Comparison of ENCODE assay signal across 8 cellular contexts in genomic region chr17:48074322-48075054, GRCh38. TPM values are rescaled to one million over a fixed set of nuclear protein-coding genes. Genes with fewer than 3 reads are reported as not detected.
A peak's percentile ranks its signal among the peaks of the same experiment; 100 is the strongest.
DNase-seq lines count a peak whose midpoint lies in the region; ATAC-seq and TF ChIP-seq lines count a peak whose summit lies in the region.

No MANE protein-coding gene starts in this region.

- H3K27ac ChIP-seq in cardiac muscle cell = peak overlapping the region; percentile 30

- no peaks in the 10 kb centered on the region for H3K4me1 Mint-ChIP-seq in stimulated activated memory B cell treated with anti-CD40 and anti-IgM and Interleukin-4, amounts not matched to agents 10 μg/mL and 1 μg/mL and 100 μg/mL, for 72 hours

- H3K9me3 ChIP-seq in cardiac muscle cell (ENCODE audit: low read depth) = no peaks in the 10 kb centered on the region

- H3K4me1 ChIP-seq in cardiac muscle cell (ENCODE audit: low read depth) = no peaks in the 10 kb centered on the region

- H3K9me3 Mint-ChIP-seq in activated naive CD4-positive, alpha-beta T cell treated with anti-CD3 and anti-CD28 coated beads, Interleukin-2, amount 50 U/mL, for 72 hours = no peaks in the 10 kb centered on the region
- H3K9me3 Mint-ChIP-seq in stimulated activated memory B cell treated with anti-CD40 and anti-IgM and Interleukin-4, amounts not matched to agents 10 μg/mL and 1 μg/mL and 100 μg/mL, for 72 hours = no peaks in the 10 kb centered on the region

- TF ChIP-seq CTCF in cardiac muscle cell (IDR thresholded peaks at IDR 0.05; ENCODE audit: low read depth, low read length) = peak; percentile 82

- no peaks in the 10 kb centered on the region for H3K27me3 ChIP-seq in cardiac muscle cell

- DNase-seq in DMS79 treated with DMSO at 0.1 percent for 48 hours (lab: John Stamatoyannopoulos, UW) = peak; percentile 48
- peak; percentile 56 for DNase-seq in LoVo (ENCODE audit: low spot score)
- DNase-seq in SKM-1 treated with dmso at 0.1 percent for 144 hours (lab: John Stamatoyannopoulos, UW; ENCODE audit: unreplicated experiment) = peak; percentile 47
- DNase-seq in activated naive CD4-positive, alpha-beta T cell treated with anti-CD3 and anti-CD28 coated beads, Interleukin-2, amount 50 U/mL, for 72 hours (ENCODE audit: low spot score in 2 of 2) = peak in 1 of 2 donors; percentile 76
- DNase-seq in cardiac muscle cell (ENCODE audit: low read depth in 1 of 2, low spot score in 1 of 2) = peak; percentile 73 to 87
- peak; percentile 51 for DNase-seq in pulmonary artery endothelial cell (ENCODE audit: low read depth, low spot score)

- H3K36me3 ChIP-seq in cardiac muscle cell = peaks cover 48% of the 10 kb centered on the region

- H3K4me3 ChIP-seq in cardiac muscle cell = no peak overlapping the region

- no peaks in the 10 kb centered on the region for H3K27me3 Mint-ChIP-seq in stimulated activated memory B cell treated with anti-CD40 and anti-IgM and Interleukin-4, amounts not matched to agents 10 μg/mL and 1 μg/mL and 100 μg/mL, for 72 hours

- H3K36me3 Mint-ChIP-seq in activated naive CD4-positive, alpha-beta T cell treated with anti-CD3 and anti-CD28 coated beads, Interleukin-2, amount 50 U/mL, for 72 hours = no peaks in the 10 kb centered on the region
- peaks cover 21% of the 10 kb centered on the region for H3K36me3 Mint-ChIP-seq in stimulated activated memory B cell treated with anti-CD40 and anti-IgM and Interleukin-4, amounts not matched to agents 10 μg/mL and 1 μg/mL and 100 μg/mL, for 72 hours

- no peak overlapping the region for H3K4me3 Mint-ChIP-seq in stimulated activated memory B cell treated with anti-CD40 and anti-IgM and Interleukin-4, amounts not matched to agents 10 μg/mL and 1 μg/mL and 100 μg/mL, for 72 hours

- no peak overlapping the region for H3K27ac Mint-ChIP-seq in activated naive CD4-positive, alpha-beta T cell treated with anti-CD3 and anti-CD28 coated beads, Interleukin-2, amount 50 U/mL, for 72 hours
- H3K27ac Mint-ChIP-seq in stimulated activated memory B cell treated with anti-CD40 and anti-IgM and Interleukin-4, amounts not matched to agents 10 μg/mL and 1 μg/mL and 100 μg/mL, for 72 hours = no peak overlapping the region

- peak; percentile 71 to 76 for ATAC-seq in activated naive CD4-positive, alpha-beta T cell treated with anti-CD3 and anti-CD28 coated beads, Interleukin-2, amount 50 U/mL, for 72 hours
- no peak for ATAC-seq in GM19351 (IDR thresholded peaks at IDR 0.05; ENCODE audit: unreplicated experiment)
- no peak for ATAC-seq in stimulated activated memory B cell treated with anti-CD40 and anti-IgM and Interleukin-4, amounts not matched to agents 10 μg/mL and 1 μg/mL and 100 μg/mL, for 72 hours

RNA-seq across cellular contexts. Expression of gene NFE2L1, which starts 26.3 kb away (rescaled TPM):
- 10 to 100 TPM; 81.9 to 92.5 TPM for total RNA-seq in activated naive CD4-positive, alpha-beta T cell treated with anti-CD3 and anti-CD28 coated beads, Interleukin-2, amount 50 U/mL, for 72 hours
- total RNA-seq in cardiac muscle cell (96.4 and 122 TPM in 2 replicates), pulmonary artery endothelial cell (105 and 121 TPM in 2 replicates)
- polyA plus RNA-seq in cardiac muscle cell = 56.0 and 56.7 TPM in 2 replicates

RNA-seq across cellular contexts. Expression of gene CBX1, which starts 26.8 kb away (rescaled TPM):
- 10 to 100 TPM; 29.1 to 66.5 TPM for total RNA-seq in activated naive CD4-positive, alpha-beta T cell treated with anti-CD3 and anti-CD28 coated beads, Interleukin-2, amount 50 U/mL, for 72 hours
- total RNA-seq in cardiac muscle cell = 62.9 and 102 TPM in 2 replicates
- 35.9 and 38.3 TPM in 2 replicates for polyA plus RNA-seq in cardiac muscle cell
- total RNA-seq in pulmonary artery endothelial cell = 57.9 and 74.0 TPM in 2 replicates

RNA-seq across cellular contexts. Expression of gene SNX11, which starts 33.1 kb away (rescaled TPM):
- 10 to 100 TPM; 15.4 to 24.5 TPM for total RNA-seq in activated naive CD4-positive, alpha-beta T cell treated with anti-CD3 and anti-CD28 coated beads, Interleukin-2, amount 50 U/mL, for 72 hours
- 11.0 and 11.6 TPM in 2 replicates for total RNA-seq in cardiac muscle cell
- polyA plus RNA-seq in cardiac muscle cell = 19.2 and 19.3 TPM in 2 replicates
- total RNA-seq in pulmonary artery endothelial cell = 15.2 and 15.7 TPM in 2 replicates

RNA-seq across cellular contexts. Expression of gene COPZ2, which starts 36.9 kb away (rescaled TPM):
- 1 to 10 TPM; 1.3 to 3.6 TPM for total RNA-seq in activated naive CD4-positive, alpha-beta T cell treated with anti-CD3 and anti-CD28 coated beads, Interleukin-2, amount 50 U/mL, for 72 hours
- total RNA-seq in cardiac muscle cell = 10.8 and 14.4 TPM in 2 replicates
- 23.5 and 36.1 TPM in 2 replicates for polyA plus RNA-seq in cardiac muscle cell
- 6.3 and 7.4 TPM in 2 replicates for total RNA-seq in pulmonary artery endothelial cell

Comparison
In these comparisons a context has a peak if more than half of its experiments do, and no peak if none do; other contexts are left out.
1. ATAC-seq: peak in activated naive CD4-positive, alpha-beta T cell treated with anti-CD3 and anti-CD28 coated beads, Interleukin-2, amount 50 U/mL, for 72 hours (2 of 2); none in GM19351 (single experiment) and stimulated activated memory B cell treated with anti-CD40 and anti-IgM and Interleukin-4, amounts not matched to agents 10 μg/mL and 1 μg/mL and 100 μg/mL, for 72 hours (single experiment).